In genomic region chr20:53149652-53150205, GRCh38 we compare ENCODE assay signal across 18 cellular contexts.
DNase-seq lines count a peak whose midpoint lies in the region; ATAC-seq and TF ChIP-seq lines count a peak whose summit lies in the region.
"Had no signal": no experiment of that assay in that cellular context is flagged by ENCODE, and none has a peak within 500 bp of the region (broad histone marks: within the 10 kb centered on the region; RNA-seq: fewer than 3 reads in every experiment).

No MANE protein-coding gene starts in this region.

- peak overlapping the region; percentile 52 for H3K27ac ChIP-seq in right cardiac atrium (ENCODE audit: low read length)
- no peak overlapping the region for H3K27ac ChIP-seq in right atrium auricular region
- H3K27ac ChIP-seq: RWPE1, thyroid gland had no signal

- H3K27me3 Mint-ChIP-seq in nephron (ENCODE audit: low read depth): no peaks in the 10 kb centered on the region

- no peak overlapping the region for H3K9ac ChIP-seq in adipocyte (ENCODE audit: low read length)

- H3K4me1 Mint-ChIP-seq in nephron: peaks cover 30% of the 10 kb centered on the region

- H3K4me3 ChIP-seq in right cardiac atrium (ENCODE audit: low read length) (no peak overlapping the region), right atrium auricular region (no peak overlapping the region), adipocyte (ENCODE audit: low read length) (peak overlapping the region; percentile 59)
- H3K4me3 ChIP-seq: K562, thyroid gland had no signal

- ATAC-seq in right cardiac atrium (no peak), GM18858 (IDR thresholded peaks at IDR 0.05; ENCODE audit: unreplicated experiment) (no peak)
- ATAC-seq: K562; stimulated activated naive B cell treated with anti-CD40 and anti-IgM and Interleukin-4, amounts not matched to agents 10 μg/mL and 1 μg/mL and 100 μg/mL, for 72 hours had no signal

- H3K27me3 ChIP-seq in right cardiac atrium (ENCODE audit: control insufficient read depth, insufficient read depth) (no peaks in the 10 kb centered on the region), right atrium auricular region (no peaks in the 10 kb centered on the region), adipocyte (replicated peaks; ENCODE audit: control insufficient read depth, insufficient read depth, low read length) (no peaks in the 10 kb centered on the region)
- H3K27me3 ChIP-seq: thyroid gland had no signal

- TF ChIP-seq CTCF in right atrium auricular region (IDR thresholded peaks at IDR 0.05): no peak
- no peak for TF ChIP-seq CTCF in nephron (IDR thresholded peaks at IDR 0.05; ENCODE audit: unreplicated experiment in 3 of 3)

- DNase-seq in right cardiac atrium (no peak), right atrium auricular region (ENCODE audit: low spot score) (no peak), adipocyte (ENCODE audit: low read depth) (no peak), germinal center (ENCODE audit: low spot score) (no peak), NCI-H2029 treated with DMSO at 0.1 percent for 48 hours (lab: John Stamatoyannopoulos, UW) (no peak)
- DNase-seq: activated CD4-positive, alpha-beta T cell treated with anti-CD3 and anti-CD28 coated beads, Interleukin-2, amount 50 U/mL, for 4 hours; activated T-cell treated with anti-CD3 and anti-CD28 coated beads, Interleukin-2, amount 50 U/mL, for 48 hours; Caco-2; foreskin fibroblast; MV-4-11; stimulated activated naive B cell treated with anti-CD40 and anti-IgM and Interleukin-4, amounts not matched to agents 10 μg/mL and 1 μg/mL and 100 μg/mL, for 72 hours; SW 1271; thyroid gland had no signal

- H3K9me3 ChIP-seq in right cardiac atrium (ENCODE audit: control insufficient read depth, low read length): no peaks in the 10 kb centered on the region
- H3K9me3 ChIP-seq in right atrium auricular region: no peaks in the 10 kb centered on the region
- no peaks in the 10 kb centered on the region for H3K9me3 ChIP-seq in adipocyte (ENCODE audit: control insufficient read depth, low read length)
- H3K9me3 ChIP-seq: Caco-2, thyroid gland had no signal

- H3K36me3 ChIP-seq in right atrium auricular region: no peaks in the 10 kb centered on the region
- H3K36me3 ChIP-seq in adipocyte (ENCODE audit: control insufficient read depth, insufficient read depth, low read length, severe bottlenecking): no peaks in the 10 kb centered on the region
- H3K36me3 ChIP-seq: thyroid gland had no signal

- 36% methylated on average over 7 of the region's 7 CpGs for WGBS in right cardiac atrium

- H3K27ac Mint-ChIP-seq in nephron: peak overlapping the region; percentile 72 to 85 (median 75)
- H3K27ac Mint-ChIP-seq: B cell; stimulated activated naive B cell treated with anti-CD40 and anti-IgM and Interleukin-4, amounts not matched to agents 10 μg/mL and 1 μg/mL and 100 μg/mL, for 72 hours had no signal

- H3K36me3 Mint-ChIP-seq in nephron (ENCODE audit: low read depth): no peaks in the 10 kb centered on the region
- H3K36me3 Mint-ChIP-seq: stimulated activated naive B cell treated with anti-CD40 and anti-IgM and Interleukin-4, amounts not matched to agents 10 μg/mL and 1 μg/mL and 100 μg/mL, for 72 hours had no signal

- H3K4me1 ChIP-seq in right cardiac atrium (ENCODE audit: control insufficient read depth, insufficient read depth, low read length) (peaks cover 5% of the 10 kb centered on the region), right atrium auricular region (no peaks in the 10 kb centered on the region), adipocyte (ENCODE audit: control insufficient read depth, insufficient read depth, low read length) (peaks cover 20% of the 10 kb centered on the region)
- H3K4me1 ChIP-seq: Caco-2, thyroid gland had no signal

- intact Hi-C loops in right cardiac atrium (cut with DNase I): loop anchor here in 1 of 4 donors (10.0 kb wide), 1 partner anchor 55 kb away; no protein-coding TSS in a partner anchor

- no peaks in the 10 kb centered on the region for H3K9me3 Mint-ChIP-seq in nephron
- H3K9me3 Mint-ChIP-seq: stimulated activated naive B cell treated with anti-CD40 and anti-IgM and Interleukin-4, amounts not matched to agents 10 μg/mL and 1 μg/mL and 100 μg/mL, for 72 hours had no signal

- H3K4me3 Mint-ChIP-seq in nephron: no peak overlapping the region
- H3K4me3 Mint-ChIP-seq: B cell; stimulated activated naive B cell treated with anti-CD40 and anti-IgM and Interleukin-4, amounts not matched to agents 10 μg/mL and 1 μg/mL and 100 μg/mL, for 72 hours had no signal
